Comparison of ENCODE assay signal across 8 cellular contexts in genomic region chr5:170184007-170184687, GRCh38. TPM values are rescaled to one million over a fixed set of nuclear protein-coding genes. Genes with fewer than 3 reads are reported as not detected.
DNase-seq lines count a peak whose midpoint lies in the region; TF ChIP-seq lines count a peak whose summit lies in the region.

No MANE protein-coding gene starts in this region.

- peaks cover 17% of the 10 kb centered on the region for H3K27me3 Mint-ChIP-seq in brain

- DNase-seq in DMS114 treated with DMSO at 0.1 percent for 48 hours (lab: John Stamatoyannopoulos, UW; ENCODE audit: unreplicated experiment) (peak; percentile 10), GM20000 (ENCODE audit: low spot score) (peak; percentile 60), HuH-7.5 (ENCODE audit: low spot score) (peak; percentile 17), SKM-1 treated with dmso at 0.1 percent for 144 hours (lab: John Stamatoyannopoulos, UW; ENCODE audit: unreplicated experiment) (peak; percentile 36), iPS-NIHi7 (ENCODE audit: extremely low spot score) (peak; percentile 84), DMS79 treated with DMSO at 0.1 percent for 48 hours (lab: John Stamatoyannopoulos, UW) (no peak)
- DNase-seq in stimulated activated CD4-positive, alpha-beta T cell treated with anti-CD3 and anti-CD28 coated beads, Interleukin-15, amount 100 ng/mL, for 24 hours = peak; percentile 70

- H3K36me3 Mint-ChIP-seq in brain = no peaks in the 10 kb centered on the region

- TF ChIP-seq CTCF in GM20000 (IDR thresholded peaks at IDR 0.05; ENCODE audit: extremely low read depth, missing control alignments) (peak; percentile 73), brain (conservative IDR thresholded peaks at IDR 0.05) (peak; percentile 72 to 86)

- H3K9me3 Mint-ChIP-seq in brain = no peaks in the 10 kb centered on the region

- peaks cover 18% of the 10 kb centered on the region for H3K4me1 Mint-ChIP-seq in brain

- H3K4me3 Mint-ChIP-seq in brain = no peak overlapping the region

- H3K27ac Mint-ChIP-seq in brain = peak overlapping the region in 1 of 5 experiments; percentile 54

RNA-seq across cellular contexts. Expression of gene C5orf58, which starts 48.6 kb away (rescaled TPM):
- not detected for polyA plus RNA-seq in brain (ENCODE audit: insufficient read depth, low read depth, low replicate concordance)
